In the genomic region with DNA sequence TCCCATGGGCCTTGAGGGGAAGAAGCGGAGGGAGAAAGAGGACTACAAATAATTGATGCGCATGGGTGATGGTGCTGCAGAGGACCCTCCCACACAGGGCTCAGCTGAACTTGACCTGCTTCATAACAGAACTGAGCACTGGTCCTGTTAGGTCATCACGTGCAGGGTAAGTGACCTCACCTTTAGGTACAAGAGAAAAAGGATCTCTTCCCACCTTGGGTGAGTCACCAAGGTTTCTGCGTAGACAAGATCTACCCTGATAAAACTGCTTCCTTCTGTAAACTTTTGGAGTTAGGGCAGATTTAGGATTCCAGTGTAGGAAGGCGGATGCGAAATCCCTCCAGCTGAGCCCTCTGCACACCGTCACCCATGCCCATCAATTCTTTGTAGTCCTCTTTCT, we compare ENCODE assay signal across 25 cellular contexts.
A peak's percentile ranks its signal among the peaks of the same experiment; 100 is the strongest.
DNase-seq lines count a peak whose midpoint lies in the region; ATAC-seq, FAIRE-seq and TF ChIP-seq lines count a peak whose summit lies in the region.
"Had no signal": no experiment of that assay in that cellular context is flagged by ENCODE, and none has a peak within 500 bp of the region (broad histone marks: within the 10 kb centered on the region; RNA-seq: fewer than 3 reads in every experiment).

No MANE protein-coding gene starts in this region.

- H3K9ac ChIP-seq in K562 (ENCODE audit: insufficient read depth in 1 of 2, low read depth in 2 of 2, low read length in 2 of 2) (no peak overlapping the region), keratinocyte (ENCODE audit: control insufficient read depth, extremely low read depth, insufficient read depth, low read length) (no peak overlapping the region)

- no peak for TF ChIP-seq RAD21 in K562 (CRISPR knock-in tag; conservative IDR thresholded peaks at IDR 0.05 in 1 of 2, IDR thresholded peaks at IDR 0.05 in 1 of 2)

- no peaks in the 10 kb centered on the region for H3K79me2 ChIP-seq in K562 (ENCODE audit: control insufficient read depth, insufficient read depth, low read length)
- H3K79me2 ChIP-seq in keratinocyte (ENCODE audit: control insufficient read depth, insufficient read depth, low read length) = no peaks in the 10 kb centered on the region

- TF ChIP-seq POLR2A in K562 (conservative IDR thresholded peaks at IDR 0.05) = no peak

- BruUV-seq in K562 (replicated peaks; lab: Mats Ljungman, UMichigan) = no TSS peak

- H2AFZ ChIP-seq in K562 (ENCODE audit: low read depth, low read length) (no peak overlapping the region), keratinocyte (ENCODE audit: control insufficient read depth, low read length) (no peak overlapping the region)

- intact Hi-C loops in K562 (cut with micrococcal nuclease) = no loop called here
- intact Hi-C loops in tibial artery (cut with DNase I; ENCODE audit: low total_unique reads) = no loop called here

- H3K4me1 ChIP-seq in K562 (replicated peaks in 1 of 2; ENCODE audit: control insufficient read depth in 2 of 2, insufficient read depth in 2 of 2, low read length in 2 of 2) = no peaks in the 10 kb centered on the region
- peaks cover 27% of the 10 kb centered on the region for H3K4me1 ChIP-seq in keratinocyte (ENCODE audit: control insufficient read depth, extremely low read depth, insufficient read depth, low read length)
- peaks cover 0 to 83% (median 72%) of the 10 kb centered on the region in 4 donors for H3K4me1 ChIP-seq in tibial artery

- 5% methylated on average over 7 of the region's 7 CpGs for WGBS in K562 (ENCODE audit: insufficient coverage, low coverage, missing lambda C conversion rate)

- TF ChIP-seq EP300 in K562 (IDR thresholded peaks at IDR 0.05; ENCODE audit: low read length) = no peak

- H3K27ac ChIP-seq in K562 (ENCODE audit: extremely low read depth, low read depth, low read length) (no peak overlapping the region), keratinocyte (ENCODE audit: control insufficient read depth, insufficient read depth, low read length) (no peak overlapping the region), tibial artery (peak overlapping the region; percentile 94 to 95)
- H3K27ac ChIP-seq: esophagus squamous epithelium, testis had no signal

- FAIRE-seq in K562 (lab: Jason Lieb, UNC) = no peak
- peak; percentile 71 for FAIRE-seq in keratinocyte (lab: Jason Lieb, UNC)
- FAIRE-seq: frontal cortex, H54 had no signal

- H3K4me2 ChIP-seq in K562 (ENCODE audit: insufficient read depth, low read length) (no peak overlapping the region), keratinocyte (ENCODE audit: control insufficient read depth, extremely low read depth, insufficient read depth, low read depth, low read length) (no peak overlapping the region)

- DNase-seq in SIG-M5 treated with dmso at 0.1 percent for 504 hours (lab: John Stamatoyannopoulos, UW; ENCODE audit: unreplicated experiment) (peak; percentile 11), SIG-M5 (lab: John Stamatoyannopoulos, UW) (no peak), K562 (ENCODE audit: extremely low read depth in 1 of 4, low spot score in 3 of 4) (no peak), keratinocyte (ENCODE audit: low read depth, low spot score) (no peak), tibial artery (no peak), NCI-H82 (lab: John Stamatoyannopoulos, UW) (no peak), NOMO-1 treated with dmso at 0.1 percent for 144 hours (lab: John Stamatoyannopoulos, UW; ENCODE audit: unreplicated experiment) (no peak)
- DNase-seq: 8988T; activated CD4-positive, alpha-beta T cell treated with anti-CD3 and anti-CD28 coated beads, Interleukin-2, amount 50 U/mL, for 1 hour; activated T-cell treated with anti-CD3 and anti-CD28 coated beads, Interleukin-2, amount 50 U/mL, for 4 hours; cortex of kidney; endodermal cell; esophagus squamous epithelium; KBM-7; NCI-H1436; NCI-H2107; NCI-H446 treated with DMSO at 0.1 percent for 48 hours; OCI-M1; stimulated activated CD4-positive, alpha-beta T cell treated with anti-CD3 and anti-CD28 coated beads, Interleukin-15, amount 100 ng/mL, for 24 hours; stimulated activated naive CD8-positive, alpha-beta T cell treated with anti-CD3 and anti-CD28 coated beads, Interleukin-15, Interleukin-2, amounts not matched to agents 100 U/mL and 50 U/mL, for 24 hours; T-helper 9 cell; testis had no signal

- H4K20me1 ChIP-seq in K562 (replicated peaks; ENCODE audit: control insufficient read depth, insufficient read depth, low read length) = 0 out of 2 replicates have a peak, but pooled peaks cover 6% of the 10 kb centered on the region
- H4K20me1 ChIP-seq in keratinocyte (ENCODE audit: control insufficient read depth, extremely low read depth, insufficient read depth, low read length) = no peaks in the 10 kb centered on the region

- H3K36me3 ChIP-seq in K562 (ENCODE audit: control insufficient read depth, insufficient read depth, low read length) (no peaks in the 10 kb centered on the region), keratinocyte (ENCODE audit: control insufficient read depth in 2 of 2, extremely low read depth in 1 of 2, insufficient read depth in 2 of 2, low read length in 2 of 2) (no peaks in the 10 kb centered on the region), tibial artery (peaks cover 0 to 14% (median 12%) of the 10 kb centered on the region in 3 donors)
- H3K36me3 ChIP-seq: esophagus squamous epithelium had no signal

- in situ Hi-C loops in K562 (cut with MboI) = no loop called here

- H3K27me3 ChIP-seq in K562 (ENCODE audit: control insufficient read depth in 2 of 2, insufficient read depth in 2 of 2, low read length in 2 of 2) (peaks cover 39 to 82% of the 10 kb centered on the region in 2 experiments), keratinocyte (ENCODE audit: control insufficient read depth, extremely low read depth, insufficient read depth, low read length) (no peaks in the 10 kb centered on the region), tibial artery (no peaks in the 10 kb centered on the region)
- H3K27me3 ChIP-seq: testis had no signal

- no peak for TF ChIP-seq CTCF in K562 (IDR thresholded peaks at IDR 0.05 in 2 of 3, conservative IDR thresholded peaks at IDR 0.05 in 1 of 3; ENCODE audit: insufficient read depth in 2 of 3, low read depth in 1 of 3, low read length in 3 of 3)
- no peak for TF ChIP-seq CTCF in keratinocyte (optimal IDR thresholded peaks at IDR 0.05 in 1 of 3, IDR thresholded peaks at IDR 0.05 in 1 of 3, conservative IDR thresholded peaks at IDR 0.05 in 1 of 3; ENCODE audit: extremely low read depth in 1 of 3, insufficient read depth in 2 of 3, low read length in 3 of 3)
- TF ChIP-seq CTCF in tibial artery (IDR thresholded peaks at IDR 0.05) = no peak

- no peaks in the 10 kb centered on the region for H3K9me1 ChIP-seq in K562 (ENCODE audit: control insufficient read depth, insufficient read depth, low read length)
- no peaks in the 10 kb centered on the region for H3K9me1 ChIP-seq in keratinocyte (ENCODE audit: control insufficient read depth, extremely low read depth, insufficient read depth, low read length)

- dilution Hi-C loops in keratinocyte (cut with MboI; ENCODE audit: extremely low pct_ligation_motif_present, low sequenced_read_pairs) = no loop called here

- POLR2A ChIA-PET in K562 (lab: Yijun Ruan, JAX) = no interaction called here

- CTCF ChIA-PET in K562 (lab: Yijun Ruan, JAX; ENCODE audit: low intra/inter-chr PET ratio) = interaction anchor here (0.6 kb wide), 1 partner anchor 47 kb away, joined by 3 read pairs; no protein-coding TSS in a partner anchor

- H3K4me3 ChIP-seq in K562 (no peak overlapping the region), keratinocyte (ENCODE audit: control insufficient read depth in 2 of 3, extremely low read depth in 1 of 3, insufficient read depth in 2 of 3, low read depth in 1 of 3, low read length in 3 of 3) (no peak overlapping the region), tibial artery (no peak overlapping the region)
- H3K4me3 ChIP-seq: esophagus squamous epithelium, testis had no signal

- no peaks in the 10 kb centered on the region for H3K9me3 ChIP-seq in K562 (replicated peaks; ENCODE audit: control insufficient read depth, insufficient read depth, low read depth, low read length)
- no peaks in the 10 kb centered on the region for H3K9me3 ChIP-seq in keratinocyte (ENCODE audit: control insufficient read depth, low read depth, low read length)
- no peaks in the 10 kb centered on the region for H3K9me3 ChIP-seq in tibial artery
- H3K9me3 ChIP-seq: esophagus squamous epithelium, testis had no signal

- ATAC-seq in K562 (no peak), GM18517 (IDR thresholded peaks at IDR 0.05; ENCODE audit: unreplicated experiment) (no peak)
- ATAC-seq: activated T-cell treated with anti-CD3 and anti-CD28 coated beads, Interleukin-2, amount 50 U/mL, for 4 hours; stimulated activated naive CD8-positive, alpha-beta T cell treated with anti-CD3 and anti-CD28 coated beads, Interleukin-15, Interleukin-2, amounts not matched to agents 100 U/mL and 50 U/mL, for 24 hours had no signal

TF ChIP-seq in K562, 482 proteins besides CTCF, POLR2A, EP300 and RAD21:
- TF ChIP-seq XRCC5 (IDR thresholded peaks at IDR 0.05; ENCODE audit: low read depth, low read length) (no peak), JUND (IDR thresholded peaks at IDR 0.05; ENCODE audit: borderline replicate concordance, low read depth, low read length) (peak; percentile 4; the same call in 1 of the 2 replicates), JUND (tag; IDR thresholded peaks at IDR 0.05; ENCODE audit: borderline replicate concordance, low read depth, low read length) (no peak), CBX2 (IDR thresholded peaks at IDR 0.05; ENCODE audit: insufficient read depth, low read length, poor library complexity, severe bottlenecking) (no peak)
- TF ChIP-seq, protein P1, sequence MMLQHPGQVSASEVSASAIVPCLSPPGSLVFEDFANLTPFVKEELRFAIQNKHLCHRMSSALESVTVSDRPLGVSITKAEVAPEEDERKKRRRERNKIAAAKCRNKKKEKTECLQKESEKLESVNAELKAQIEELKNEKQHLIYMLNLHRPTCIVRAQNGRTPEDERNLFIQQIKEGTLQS (IDR thresholded peaks at IDR 0.05) = peak; percentile 35; the same call in 1 of the 2 replicates
- TF ChIP-seq, protein P1 (CRISPR knock-in tag; conservative IDR thresholded peaks at IDR 0.05) = no peak

Comparison
In these comparisons a context has a peak if more than half of its experiments do, and no peak if none do; other contexts are left out.
1. H3K27ac ChIP-seq: peak in tibial artery (2 of 2); none in K562 (single experiment) and keratinocyte (single experiment).